ENCODE assay signal across 9 cellular contexts in genomic region chr17:879546-879945, GRCh38.
DNase-seq lines count a peak whose midpoint lies in the region; ATAC-seq and TF ChIP-seq lines count a peak whose summit lies in the region.
"Had no signal": no experiment of that assay in that cellular context is flagged by ENCODE, and none has a peak within 500 bp of the region (broad histone marks: within the 10 kb centered on the region; RNA-seq: fewer than 3 reads in every experiment).

No MANE protein-coding gene starts in this region.

- BruUV-seq in IMR-90 (replicated peaks; lab: Mats Ljungman, UMichigan): no TSS peak

- H3K79me1 ChIP-seq in IMR-90 (ENCODE audit: low read depth in 1 of 2, low read length in 2 of 2): peaks cover 48 to 77% of the 10 kb centered on the region in 2 experiments

- H3K9me1 ChIP-seq in IMR-90 (ENCODE audit: insufficient read depth, low read length): peaks cover 29% of the 10 kb centered on the region

- no peak for TF ChIP-seq POLR2A in IMR-90 (IDR thresholded peaks at IDR 0.05; ENCODE audit: low read depth, low read length)

- no peak overlapping the region for H3K9ac ChIP-seq in IMR-90 (ENCODE audit: low read depth, low read length)
- peak overlapping the region; percentile 6 for H3K9ac ChIP-seq in smooth muscle cell (ENCODE audit: low read depth)

- H4K20me1 ChIP-seq in IMR-90 (ENCODE audit: insufficient read depth, low read length): peaks cover 72% of the 10 kb centered on the region
- H4K20me1 ChIP-seq in smooth muscle cell (ENCODE audit: low read depth): peaks cover 88% of the 10 kb centered on the region

- POLR2A ChIA-PET in CD4-positive, alpha-beta memory T cell (lab: Charles Lee; ENCODE audit: partially characterized antibody): interaction anchor here (1.0 to 1.3 kb wide), 2 partner anchors 101 to 117 kb away, joined by 4 to 14 read pairs; partner anchors contain the start of genes NXN and TIMM22
- POLR2A ChIA-PET in IMR-90 (lab: Charles Lee; ENCODE audit: unreplicated experiment): no interaction called here

- H3K4me1 ChIP-seq in CD4-positive, alpha-beta memory T cell (ENCODE audit: insufficient read depth, low read length): peaks cover 3% of the 10 kb centered on the region
- H3K4me1 ChIP-seq in IMR-90 (ENCODE audit: control insufficient read depth, insufficient read depth, low read length) (peaks cover 23% of the 10 kb centered on the region), smooth muscle cell (ENCODE audit: low read depth) (peaks cover 27% of the 10 kb centered on the region)

- no peak overlapping the region for H3K27ac ChIP-seq in CD4-positive, alpha-beta memory T cell (ENCODE audit: low read depth, low read length)
- H3K27ac ChIP-seq in IMR-90 (ENCODE audit: insufficient read depth, low read length) (peak overlapping the region; percentile 27; the same call in 1 of the 2 replicates), smooth muscle cell (ENCODE audit: low read depth) (peak overlapping the region; percentile 78)

- H2BK20ac ChIP-seq in IMR-90 (ENCODE audit: low read depth, low read length): peak overlapping the region; percentile 69; the same call in 1 of the 2 replicates

- dilution Hi-C loops in IMR-90 (cut with HindIII; ENCODE audit: low sequenced_read_pairs, unreplicated experiment): no loop called here

- peak; percentile 66 to 73 (median 70) for DNase-seq in CD4-positive, alpha-beta memory T cell
- DNase-seq in IMR-90 (peak; percentile 48), T-helper 1 cell (peak; percentile 41 to 66 (median 59)), astrocyte of the cerebellum (ENCODE audit: low read depth) (peak; percentile 97), iPS DF 19.7 (ENCODE audit: low read depth, low spot score) (peak; percentile 95), smooth muscle cell (lab: John Stamatoyannopoulos, UW; ENCODE audit: unreplicated experiment) (no peak), globus pallidus (ENCODE audit: low spot score) (no peak)

- peaks cover 87% of the 10 kb centered on the region for H3K79me2 ChIP-seq in smooth muscle cell (ENCODE audit: low read depth)

- 0 out of 2 replicates have a peak overlapping the region, but pooled peaks have one; percentile 27 for H3K18ac ChIP-seq in IMR-90 (ENCODE audit: low read depth, low read length)

- TF ChIP-seq CTCF in IMR-90 (conservative IDR thresholded peaks at IDR 0.05; ENCODE audit: low read depth, low read length): no peak
- TF ChIP-seq CTCF in astrocyte of the cerebellum (IDR thresholded peaks at IDR 0.05; ENCODE audit: low read depth, low read length, missing control alignments): peak; percentile 68
- peak; percentile 55 for TF ChIP-seq CTCF in smooth muscle cell (IDR thresholded peaks at IDR 0.05; ENCODE audit: borderline replicate concordance, insufficient read depth, poor library complexity, severe bottlenecking)

- 0 out of 2 replicates have a peak overlapping the region, but pooled peaks have one; percentile 53 for H2BK120ac ChIP-seq in IMR-90 (ENCODE audit: low read depth, low read length)

- no peak overlapping the region for H3K4me3 ChIP-seq in CD4-positive, alpha-beta memory T cell (ENCODE audit: low read length in 2 of 2)
- H3K4me3 ChIP-seq in IMR-90 (ENCODE audit: insufficient read depth, low read depth, low read length) (no peak overlapping the region), astrocyte of the cerebellum (ENCODE audit: low read depth, low read length) (no peak overlapping the region), smooth muscle cell (no peak overlapping the region)

- H4K5ac ChIP-seq in IMR-90 (ENCODE audit: low read depth, low read length): no peak overlapping the region

- CTCF ChIA-PET in CD4-positive, alpha-beta memory T cell (lab: Charles Lee; ENCODE audit: partially characterized antibody): interaction anchor here (0.7 to 5.7 kb wide), 8 partner anchors 9 to 121 kb away, joined by 3 to 65 read pairs (median 4); partner anchors contain the start of genes NXN and TIMM22
- CTCF ChIA-PET in IMR-90 (lab: Yijun Ruan, JAX): interaction anchor here (0.6 kb wide), 1 partner anchor 645 kb away, joined by 5 read pairs; no protein-coding TSS in a partner anchor

- intact Hi-C loops in CD4-positive, alpha-beta memory T cell (cut with micrococcal nuclease): loop anchor here (1.0 kb wide), 2 partner anchors 102 to 117 kb away; no protein-coding TSS in a partner anchor
- intact Hi-C loops in IMR-90 (cut with micrococcal nuclease): no loop called here

- H2BK5ac ChIP-seq in IMR-90 (ENCODE audit: low read depth, low read length, poor library complexity, severe bottlenecking): no peak overlapping the region

- H4K8ac ChIP-seq in IMR-90 (ENCODE audit: low read depth in 2 of 2, low read length in 2 of 2): peak overlapping the region; percentile 58 to 72; a peak in 2 of 4 replicates

- H3K27me3 Mint-ChIP-seq in CD4-positive, alpha-beta memory T cell: peaks cover 14 to 27% of the 10 kb centered on the region in 2 donors

- no peak overlapping the region for H4K91ac ChIP-seq in IMR-90 (ENCODE audit: insufficient read depth, low read depth, low read length)

- peak overlapping the region in 1 of 8 donors; percentile 7 for H3K4me3 Mint-ChIP-seq in CD4-positive, alpha-beta memory T cell

- H3K36me3 Mint-ChIP-seq in CD4-positive, alpha-beta memory T cell: no peaks in the 10 kb centered on the region
- H3K36me3 Mint-ChIP-seq: IgD-negative memory B cell had no signal

- H2BK15ac ChIP-seq in IMR-90 (ENCODE audit: low read depth, low read length): peak overlapping the region; percentile 71; the same call in 1 of the 3 replicates

- peak overlapping the region; percentile 95 for H2AK5ac ChIP-seq in IMR-90 (ENCODE audit: low read depth, low read length)

- H3K36me3 ChIP-seq in CD4-positive, alpha-beta memory T cell (ENCODE audit: insufficient read depth, low read length): no peaks in the 10 kb centered on the region
- H3K36me3 ChIP-seq in IMR-90 (ENCODE audit: control insufficient read depth, insufficient read depth, low read length): peaks cover 2% of the 10 kb centered on the region; the same call in 1 of the 2 replicates
- H3K36me3 ChIP-seq in smooth muscle cell (ENCODE audit: low read depth): no peaks in the 10 kb centered on the region

- H2AK9ac ChIP-seq in IMR-90 (replicated peaks; ENCODE audit: low read depth, low read length, poor library complexity): peak overlapping the region; percentile 71

- peaks cover 4 to 12% (median 8%) of the 10 kb centered on the region in 4 donors for H3K4me1 Mint-ChIP-seq in CD4-positive, alpha-beta memory T cell

- H3K14ac ChIP-seq in IMR-90 (replicated peaks; ENCODE audit: low read depth, low read length): peak overlapping the region; percentile 86

- H3K4me2 ChIP-seq in IMR-90 (ENCODE audit: low read depth, low read length) (no peak overlapping the region), smooth muscle cell (peak overlapping the region; percentile 60)

- H3K27ac Mint-ChIP-seq in CD4-positive, alpha-beta memory T cell: no peak overlapping the region
- H3K27ac Mint-ChIP-seq: IgD-negative memory B cell had no signal

- H3K27me3 ChIP-seq in CD4-positive, alpha-beta memory T cell (ENCODE audit: insufficient read depth, low read length): no peaks in the 10 kb centered on the region
- H3K27me3 ChIP-seq in IMR-90 (ENCODE audit: control insufficient read depth, insufficient read depth, low read length) (no peaks in the 10 kb centered on the region), smooth muscle cell (ENCODE audit: low read depth) (no peaks in the 10 kb centered on the region)

- TF ChIP-seq RAD21 in IMR-90 (IDR thresholded peaks at IDR 0.05; ENCODE audit: low read length): no peak

- in situ Hi-C loops in IMR-90 (cut with MboI; ENCODE audit: low sequenced_read_pairs): no loop called here
- in situ Hi-C loops in astrocyte of the cerebellum (cut with HindIII; ENCODE audit: low sequenced_read_pairs): loop anchor here (10.0 kb wide), 1 partner anchor 95 kb away; the partner anchor contains the start of gene NXN

- peaks cover 21% of the 10 kb centered on the region for H3F3A ChIP-seq in smooth muscle cell (ENCODE audit: low read depth)

- no CpG with 5 or more reads among the region's 16 CpGs for WGBS in IMR-90 (ENCODE audit: extremely low coverage in 2 of 2, insufficient read length in 1 of 2), 2 experiments
- 28% methylated on average over 16 of the region's 16 CpGs for WGBS in smooth muscle cell (ENCODE audit: low lambda C conversion rate)

- H3K4ac ChIP-seq in IMR-90 (ENCODE audit: low read depth, low read length): peak overlapping the region; percentile 77

- H2AFZ ChIP-seq in IMR-90 (replicated peaks; ENCODE audit: low read length, poor library complexity): peak overlapping the region; percentile 49
- no peak overlapping the region for H2AFZ ChIP-seq in smooth muscle cell (ENCODE audit: low read depth)

- H3K9me3 Mint-ChIP-seq in CD4-positive, alpha-beta memory T cell: peaks cover 0 to 2% (median 0%) of the 10 kb centered on the region in 8 donors
- H3K9me3 Mint-ChIP-seq: IgD-negative memory B cell had no signal

- no peaks in the 10 kb centered on the region for H3K9me3 ChIP-seq in CD4-positive, alpha-beta memory T cell (ENCODE audit: control insufficient read depth in 1 of 2, low read length in 2 of 2)
- H3K9me3 ChIP-seq in IMR-90 (ENCODE audit: control insufficient read depth, insufficient read depth, low read length) (no peaks in the 10 kb centered on the region), smooth muscle cell (replicated peaks; ENCODE audit: low read depth) (no peaks in the 10 kb centered on the region)

- no peak overlapping the region for H3K23ac ChIP-seq in IMR-90 (ENCODE audit: low read depth, low read length)

- ATAC-seq in IMR-90 (ENCODE audit: low read depth): no peak
- ATAC-seq in HG02610 (IDR thresholded peaks at IDR 0.05; ENCODE audit: unreplicated experiment): no peak

- no peak overlapping the region for H3K56ac ChIP-seq in IMR-90 (ENCODE audit: extremely low read depth, insufficient read depth, low read length)

TF ChIP-seq in IMR-90, 13 proteins besides CTCF, POLR2A, EP300 and RAD21 (continues in another document):
- no peak for TF ChIP-seq USF2 (IDR thresholded peaks at IDR 0.05; ENCODE audit: low read depth, low read length)
- TF ChIP-seq BHLHE40 (IDR thresholded peaks at IDR 0.05; ENCODE audit: low read depth, low read length): no peak
- no peak for TF ChIP-seq MAZ (IDR thresholded peaks at IDR 0.05; ENCODE audit: borderline replicate concordance, low read depth, low read length)
- no peak for TF ChIP-seq CHD1 (IDR thresholded peaks at IDR 0.05; ENCODE audit: low read depth, low read length)
- no peak for TF ChIP-seq FOS (IDR thresholded peaks at IDR 0.05; ENCODE audit: low read depth, low read length)
- no peak for TF ChIP-seq NFE2L2 (IDR thresholded peaks at IDR 0.05; ENCODE audit: low read depth, low read length)
- TF ChIP-seq RFX5 (IDR thresholded peaks at IDR 0.05; ENCODE audit: low read depth, low read length): no peak
- no peak for TF ChIP-seq SMC3 (IDR thresholded peaks at IDR 0.05; ENCODE audit: low read depth, low read length)

Comparison
In these comparisons a context has a peak if more than half of its experiments do, and no peak if none do; other contexts are left out.
1. DNase-seq: peak in CD4-positive, alpha-beta memory T cell (5 of 5), IMR-90 (single experiment), T-helper 1 cell (5 of 5), astrocyte of the cerebellum (single experiment) and iPS DF 19.7 (single experiment); none in smooth muscle cell (single experiment) and globus pallidus (single experiment).